ENCODE assay signal across 29 cellular contexts in the genomic region with DNA sequence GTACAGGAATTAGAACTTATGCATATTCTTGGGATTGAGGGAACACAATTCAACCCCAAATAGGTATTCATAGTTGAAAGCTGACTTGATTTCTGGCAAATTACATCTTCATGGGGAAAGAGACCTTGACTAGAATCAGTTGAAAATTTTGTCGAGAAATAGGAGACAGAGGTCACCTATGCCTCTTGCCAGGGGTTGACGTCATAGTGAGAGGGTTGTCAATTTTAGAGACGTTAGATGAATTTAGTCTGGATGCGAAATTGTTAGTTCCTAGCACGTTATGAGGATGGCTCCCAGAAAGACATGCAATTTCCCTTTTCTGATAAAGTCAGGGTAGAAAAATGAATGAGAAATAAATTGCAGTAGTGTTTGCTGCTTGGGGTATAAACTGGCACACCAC.
"Had no signal": no experiment of that assay in that cellular context is flagged by ENCODE, and none has a peak within 500 bp of the region (broad histone marks: within the 10 kb centered on the region; RNA-seq: fewer than 3 reads in every experiment).

No MANE protein-coding gene starts in this region.

- H3K27me3 Mint-ChIP-seq: dendritic cell treated with granulocyte-macrophage colony-stimulating factor and Interleukin-4, amounts not matched to agents 40 ng/mL and 50 ng/mL, for 4 days had no signal

- H3K27ac Mint-ChIP-seq: dendritic cell treated with granulocyte-macrophage colony-stimulating factor and Interleukin-4, amounts not matched to agents 40 ng/mL and 50 ng/mL, for 4 days; effector memory CD8-positive, alpha-beta T cell; endodermal cell had no signal

- H3K4me1 ChIP-seq: colonic mucosa, esophagus muscularis mucosa, esophagus squamous epithelium, foreskin keratinocyte, gastrocnemius medialis, gastroesophageal sphincter, heart left ventricle, heart right ventricle had no signal

- H3K27ac ChIP-seq: colonic mucosa, coronary artery, dorsolateral prefrontal cortex, epithelial cell of prostate, esophagus muscularis mucosa, esophagus squamous epithelium, foreskin keratinocyte, gastrocnemius medialis, gastroesophageal sphincter, heart left ventricle, heart right ventricle had no signal

- DNase-seq: colonic mucosa; cortex of kidney; dermis blood vessel endothelial cell; dorsolateral prefrontal cortex; effector CD4-positive, alpha-beta T cell; effector CD8-positive, alpha-beta T cell; effector memory CD4-positive, alpha-beta T cell; effector memory CD8-positive, alpha-beta T cell; endodermal cell; erythroblast; esophagus squamous epithelium; foreskin fibroblast; foreskin keratinocyte; foreskin melanocyte; gastrocnemius medialis; glutamatergic neuron; head of caudate nucleus; heart left ventricle; heart right ventricle had no signal

- H3K9me3 Mint-ChIP-seq: dendritic cell treated with granulocyte-macrophage colony-stimulating factor and Interleukin-4, amounts not matched to agents 40 ng/mL and 50 ng/mL, for 4 days; effector memory CD8-positive, alpha-beta T cell; endodermal cell had no signal

- ATAC-seq: effector memory CD8-positive, alpha-beta T cell; esophagus mucosa; foreskin keratinocyte; gastrocnemius medialis; gastroesophageal sphincter; heart left ventricle; heart right ventricle had no signal

- FAIRE-seq: colon, endometrium, endothelial cell of umbilical vein, frontal cortex had no signal

- H3K4me3 Mint-ChIP-seq: dendritic cell treated with granulocyte-macrophage colony-stimulating factor and Interleukin-4, amounts not matched to agents 40 ng/mL and 50 ng/mL, for 4 days; effector memory CD8-positive, alpha-beta T cell; endodermal cell had no signal

- H3K9me3 ChIP-seq: colonic mucosa, esophagus muscularis mucosa, esophagus squamous epithelium, gastrocnemius medialis, gastroesophageal sphincter, heart left ventricle, heart right ventricle had no signal

- H3K4me1 Mint-ChIP-seq: endodermal cell had no signal

- H3K36me3 ChIP-seq: colonic mucosa, esophagus muscularis mucosa, esophagus squamous epithelium, gastrocnemius medialis, gastroesophageal sphincter, heart left ventricle, heart right ventricle had no signal

- H3K4me3 ChIP-seq: colonic mucosa, coronary artery, dorsolateral prefrontal cortex, esophagus muscularis mucosa, esophagus squamous epithelium, gastrocnemius medialis, gastroesophageal sphincter, heart left ventricle, heart right ventricle had no signal

- H3K27me3 ChIP-seq: colonic mucosa, dorsolateral prefrontal cortex, gastrocnemius medialis, heart left ventricle had no signal
